ENCODE assay signal across 28 cellular contexts in genomic region chr7:12995912-12996469, GRCh38.
"Had no signal": no experiment of that assay in that cellular context is flagged by ENCODE, and none has a peak within 500 bp of the region (broad histone marks: within the 10 kb centered on the region; RNA-seq: fewer than 3 reads in every experiment).

No MANE protein-coding gene starts in this region.

- DNase-seq: cortex of kidney; effector CD8-positive, alpha-beta T cell; effector memory CD8-positive, alpha-beta T cell; endodermal cell; erythroblast; esophagus squamous epithelium; foreskin fibroblast; foreskin melanocyte; gastrocnemius medialis; glutamatergic neuron; head of caudate nucleus; heart right ventricle; hippocampal formation; left cardiac atrium; left lung; left ventricle myocardium superior; lower lobe of right lung; mesenchymal stem cell; mucosa of descending colon; naive B cell; naive thymus-derived CD8-positive, alpha-beta T cell had no signal

- H3K27me3 ChIP-seq: esophagus squamous epithelium, gastrocnemius medialis, heart right ventricle, left lung had no signal

- FAIRE-seq: endometrium, islet of Langerhans, keratinocyte had no signal

- H3K4me1 ChIP-seq: esophagus squamous epithelium, gastrocnemius medialis, heart right ventricle, left lung, lower lobe of right lung had no signal

- H3K4me3 ChIP-seq: esophagus squamous epithelium, gastrocnemius medialis, heart right ventricle, left lung, lower lobe of right lung, mucosa of descending colon had no signal

- H3K4me3 Mint-ChIP-seq: dendritic cell treated with granulocyte-macrophage colony-stimulating factor and Interleukin-4, amounts not matched to agents 40 ng/mL and 50 ng/mL, for 4 days; effector memory CD8-positive, alpha-beta T cell; endodermal cell; mesothelial cell of epicardium; naive B cell; naive thymus-derived CD8-positive, alpha-beta T cell had no signal

- ATAC-seq: effector memory CD8-positive, alpha-beta T cell; esophagus mucosa; gastrocnemius medialis; heart right ventricle; left cardiac atrium; left lung; left ventricle myocardium superior; lower lobe of right lung; mucosa of descending colon; naive thymus-derived CD8-positive, alpha-beta T cell had no signal

- H3K9me3 ChIP-seq: esophagus squamous epithelium, gastrocnemius medialis, lower lobe of right lung, mucosa of descending colon had no signal

- H3K36me3 ChIP-seq: esophagus squamous epithelium, gastrocnemius medialis, heart right ventricle, left lung, lower lobe of right lung had no signal

- H3K27me3 Mint-ChIP-seq: dendritic cell treated with granulocyte-macrophage colony-stimulating factor and Interleukin-4, amounts not matched to agents 40 ng/mL and 50 ng/mL, for 4 days; effector memory CD8-positive, alpha-beta T cell had no signal

- H3K27ac ChIP-seq: epithelial cell of prostate, esophagus squamous epithelium, gastrocnemius medialis, heart right ventricle, left lung, lower lobe of right lung had no signal

- H3K27ac Mint-ChIP-seq: dendritic cell treated with granulocyte-macrophage colony-stimulating factor and Interleukin-4, amounts not matched to agents 40 ng/mL and 50 ng/mL, for 4 days; effector memory CD8-positive, alpha-beta T cell; endodermal cell; mesothelial cell of epicardium; naive B cell; naive thymus-derived CD8-positive, alpha-beta T cell had no signal

- H3K36me3 Mint-ChIP-seq: naive thymus-derived CD8-positive, alpha-beta T cell had no signal

- H3K4me1 Mint-ChIP-seq: endodermal cell; naive B cell; naive thymus-derived CD8-positive, alpha-beta T cell had no signal
